7 cellular contexts compared by ENCODE assay signal in the genomic region with DNA sequence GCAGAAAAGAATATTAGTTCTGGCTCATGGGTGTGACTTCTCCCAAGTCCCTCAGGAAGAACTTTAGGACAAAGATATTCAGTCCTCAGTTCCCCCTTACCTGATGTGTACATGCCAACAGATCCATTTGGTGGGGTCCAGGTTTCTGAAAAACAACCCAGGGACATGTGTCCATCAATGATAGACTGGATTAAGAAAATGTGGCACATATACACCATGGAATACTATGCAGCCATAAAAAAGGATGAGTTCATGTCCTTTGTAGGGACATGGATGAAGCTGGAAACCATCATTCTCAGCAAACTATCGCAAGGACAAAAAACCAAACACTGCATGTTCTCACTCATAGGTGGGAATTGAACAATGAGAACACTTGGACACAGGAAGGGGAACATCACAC.
DNase-seq lines count a peak whose midpoint lies in the region; ATAC-seq and TF ChIP-seq lines count a peak whose summit lies in the region.
"Not testable (repeated sequence)": the region's sequence is repeated elsewhere in the genome, so short reads cannot be mapped to it uniquely, and the experiment has no call there.

No MANE protein-coding gene starts in this region.

- H3K27me3 Mint-ChIP-seq in activated T-helper 17 cell treated with anti-CD3 and anti-CD28 coated beads, Interleukin-2, amount 50 U/mL, for 72 hours; MCF 10A (ENCODE audit: insufficient read depth, unreplicated experiment); endodermal cell (ENCODE audit: insufficient read depth); endothelial cell (ENCODE audit: unreplicated experiment): not testable (repeated sequence)

- POLR2A ChIA-PET in HEK293 (lab: Yijun Ruan, JAX), result not testable (repeated sequence)
- POLR2A ChIA-PET in MCF 10A (lab: Yijun Ruan, JAX), result interaction anchor here (0.6 to 1.3 kb wide), 2 partner anchors 10 to 18 kb away, joined by 3 to 4 read pairs; no protein-coding TSS in a partner anchor

- H3K9me3 Mint-ChIP-seq in activated T-helper 17 cell treated with anti-CD3 and anti-CD28 coated beads, Interleukin-2, amount 50 U/mL, for 72 hours; MCF 10A (ENCODE audit: unreplicated experiment); endothelial cell (ENCODE audit: unreplicated experiment): not testable (repeated sequence)
- peaks cover 21% of the 10 kb centered on the region for H3K9me3 Mint-ChIP-seq in endodermal cell

- H3K4me1 ChIP-seq in HEK293 (ENCODE audit: control insufficient read depth, insufficient read depth, low read length); endodermal cell (ENCODE audit: control insufficient read depth, insufficient read depth, low read length); foreskin keratinocyte: not testable (repeated sequence)

- not testable (repeated sequence) for H3K9me3 ChIP-seq in HEK293 (ENCODE audit: control insufficient read depth, insufficient read depth, low read depth, low read length); WERI-Rb-1 (ENCODE audit: severe bottlenecking)
- peaks cover 33% of the 10 kb centered on the region for H3K9me3 ChIP-seq in endodermal cell (ENCODE audit: control insufficient read depth, low read length)

- peak overlapping the region; percentile 61 for H3K27ac Mint-ChIP-seq in activated T-helper 17 cell treated with anti-CD3 and anti-CD28 coated beads, Interleukin-2, amount 50 U/mL, for 72 hours
- H3K27ac Mint-ChIP-seq in MCF 10A (ENCODE audit: low read depth, unreplicated experiment), result peak overlapping the region; percentile 71
- not testable (repeated sequence) for H3K27ac Mint-ChIP-seq in endodermal cell; endothelial cell (ENCODE audit: unreplicated experiment)

- no CpG with 5 or more reads among the region's 1 CpG for WGBS in endodermal cell (ENCODE audit: insufficient coverage in 1 of 2, insufficient read length in 1 of 2), 2 experiments

- not testable (repeated sequence) for TF ChIP-seq CTCF in HEK293 (tag by site-specific recombination; IDR thresholded peaks at IDR 0.05); WERI-Rb-1 (IDR thresholded peaks at IDR 0.05; ENCODE audit: low read depth, low read length); MCF 10A (IDR thresholded peaks at IDR 0.05; ENCODE audit: unreplicated experiment); endodermal cell (conservative IDR thresholded peaks at IDR 0.05); endothelial cell (IDR thresholded peaks at IDR 0.05; ENCODE audit: unreplicated experiment); foreskin keratinocyte (conservative IDR thresholded peaks at IDR 0.05)

- H3K27me3 ChIP-seq in WERI-Rb-1 (ENCODE audit: insufficient read depth, low read depth, severe bottlenecking); endodermal cell (ENCODE audit: control insufficient read depth, insufficient read depth, low read length, poor library complexity, severe bottlenecking); foreskin keratinocyte: not testable (repeated sequence)

- not testable (repeated sequence) for ATAC-seq in activated T-helper 17 cell treated with anti-CD3 and anti-CD28 coated beads, Interleukin-2, amount 50 U/mL, for 72 hours (replicated peaks); foreskin keratinocyte

- CTCF ChIA-PET in HEK293 (lab: Yijun Ruan, JAX), result interaction anchor here (0.6 kb wide), 1 partner anchor 47 kb away, joined by 3 read pairs; no protein-coding TSS in a partner anchor
- CTCF ChIA-PET in MCF 10A (lab: Yijun Ruan, JAX), result not testable (repeated sequence)

- not testable (repeated sequence) for H3K27ac ChIP-seq in HEK293 (ENCODE audit: extremely low read depth, low read depth, low read length); endodermal cell (ENCODE audit: low read depth, low read length)
- H3K27ac ChIP-seq in WERI-Rb-1 (peak overlapping the region; percentile 75; the same call in 1 of the 2 replicates), foreskin keratinocyte (peak overlapping the region; percentile 35)

- H3K4me1 Mint-ChIP-seq in activated T-helper 17 cell treated with anti-CD3 and anti-CD28 coated beads, Interleukin-2, amount 50 U/mL, for 72 hours; endothelial cell (ENCODE audit: unreplicated experiment): not testable (repeated sequence)
- H3K4me1 Mint-ChIP-seq in MCF 10A (ENCODE audit: insufficient read depth, unreplicated experiment) (peaks cover 10% of the 10 kb centered on the region), endodermal cell (peaks cover 12% of the 10 kb centered on the region)

- not testable (repeated sequence) for DNase-seq in WERI-Rb-1; MCF 10A (ENCODE audit: unreplicated experiment); endodermal cell; endothelial cell (ENCODE audit: low spot score); foreskin keratinocyte

- H3K4me3 Mint-ChIP-seq in activated T-helper 17 cell treated with anti-CD3 and anti-CD28 coated beads, Interleukin-2, amount 50 U/mL, for 72 hours; MCF 10A (ENCODE audit: unreplicated experiment); endodermal cell: not testable (repeated sequence)
- peak overlapping the region; percentile 44 for H3K4me3 Mint-ChIP-seq in endothelial cell (ENCODE audit: unreplicated experiment)

- not testable (repeated sequence) for BruUV-seq in MCF 10A (replicated peaks; lab: Mats Ljungman, UMichigan)

- not testable (repeated sequence) for H3K9ac ChIP-seq in endodermal cell (ENCODE audit: extremely low read depth, low read length, poor library complexity, severe bottlenecking)

- H3K4me3 ChIP-seq in HEK293 (ENCODE audit: low read depth, low read length); WERI-Rb-1 (ENCODE audit: low read depth, low read length): not testable (repeated sequence)
- peak overlapping the region; percentile 62 for H3K4me3 ChIP-seq in endodermal cell (ENCODE audit: low read length)

- H3K36me3 Mint-ChIP-seq in activated T-helper 17 cell treated with anti-CD3 and anti-CD28 coated beads, Interleukin-2, amount 50 U/mL, for 72 hours (ENCODE audit: low read depth), result peaks cover 13% of the 10 kb centered on the region
- not testable (repeated sequence) for H3K36me3 Mint-ChIP-seq in MCF 10A (ENCODE audit: insufficient read depth, unreplicated experiment)
- peaks cover 48% of the 10 kb centered on the region for H3K36me3 Mint-ChIP-seq in endodermal cell (ENCODE audit: low read depth)
- peaks cover 28% of the 10 kb centered on the region for H3K36me3 Mint-ChIP-seq in endothelial cell (ENCODE audit: low read depth, unreplicated experiment)

- intact Hi-C loops in MCF 10A (cut with micrococcal nuclease), result not testable (repeated sequence)

- H3K36me3 ChIP-seq in HEK293 (ENCODE audit: control insufficient read depth in 2 of 2, insufficient read depth in 1 of 2, low read length in 2 of 2), result peaks cover 4 to 10% of the 10 kb centered on the region in 2 experiments; a peak in 2 of 3 replicates
- H3K36me3 ChIP-seq in WERI-Rb-1, result peaks cover 29% of the 10 kb centered on the region
- peaks cover 40% of the 10 kb centered on the region for H3K36me3 ChIP-seq in endodermal cell (ENCODE audit: control insufficient read depth, insufficient read depth, low read length)

TF ChIP-seq in HEK293, 187 proteins besides CTCF, POLR2A, EP300 and RAD21:
- peak; percentile 96 for TF ChIP-seq ZNF146 (tag by site-specific recombination; IDR thresholded peaks at IDR 0.05)
- TF ChIP-seq, protein P1, sequence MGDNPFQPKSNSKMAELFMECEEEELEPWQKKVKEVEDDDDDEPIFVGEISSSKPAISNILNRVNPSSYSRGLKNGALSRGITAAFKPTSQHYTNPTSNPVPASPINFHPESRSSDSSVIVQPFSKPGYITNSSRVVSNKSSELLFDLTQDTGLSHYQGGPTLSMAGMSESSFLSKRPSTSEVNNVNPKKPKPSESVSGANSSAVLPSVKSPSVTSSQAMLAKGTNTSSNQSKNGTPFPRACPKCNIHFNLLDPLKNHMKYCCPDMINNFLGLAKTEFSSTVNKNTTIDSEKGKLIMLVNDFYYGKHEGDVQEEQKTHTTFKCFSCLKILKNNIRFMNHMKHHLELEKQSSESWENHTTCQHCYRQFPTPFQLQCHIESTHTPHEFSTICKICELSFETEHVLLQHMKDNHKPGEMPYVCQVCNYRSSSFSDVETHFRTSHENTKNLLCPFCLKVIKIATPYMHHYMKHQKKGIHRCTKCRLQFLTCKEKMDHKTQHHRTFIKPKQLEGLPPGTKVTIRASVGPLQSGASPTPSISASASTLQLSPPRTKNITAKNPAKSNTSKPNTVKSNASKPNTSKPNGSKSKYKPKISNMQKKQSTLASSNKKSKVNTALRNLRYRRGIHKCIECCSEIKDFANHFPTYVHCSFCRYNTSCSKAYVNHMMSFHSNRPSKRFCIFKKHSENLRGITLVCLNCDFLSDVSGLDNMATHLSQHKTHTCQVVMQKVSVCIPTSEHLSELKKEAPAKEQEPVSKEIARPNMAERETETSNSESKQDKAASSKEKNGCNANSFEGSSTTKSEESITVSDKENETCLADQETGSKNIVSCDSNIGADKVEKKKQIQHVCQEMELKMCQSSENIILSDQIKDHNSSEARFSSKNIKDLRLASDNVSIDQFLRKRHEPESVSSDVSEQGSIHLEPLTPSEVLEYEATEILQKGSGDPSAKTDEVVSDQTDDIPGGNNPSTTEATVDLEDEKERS (tag by site-specific recombination; IDR thresholded peaks at IDR 0.05), result 0 out of 2 replicates have a peak, but pooled peaks have one; percentile 50
